ENCODE assay signal across 8 cellular contexts in genomic region chr3:129233538-129233937, GRCh38. TPM values are rescaled to one million over a fixed set of nuclear protein-coding genes. Genes with fewer than 3 reads are reported as not detected.
DNase-seq lines count a peak whose midpoint lies in the region; ATAC-seq and TF ChIP-seq lines count a peak whose summit lies in the region.

No MANE protein-coding gene starts in this region.

- no TSS peak for BruUV-seq in PC-3 (replicated peaks; lab: Mats Ljungman, UMichigan)

- H3K4me1 ChIP-seq in gastrocnemius medialis (peaks cover 8 to 13% of the 10 kb centered on the region in 2 donors), PC-3 (ENCODE audit: insufficient read depth, low read length) (peaks cover 34% of the 10 kb centered on the region)

- no peak overlapping the region for H3K4me3 ChIP-seq in gastrocnemius medialis
- H3K4me3 ChIP-seq in PC-3 (ENCODE audit: low read length): no peak overlapping the region

- H3K9me2 ChIP-seq in PC-3 (replicated peaks; ENCODE audit: low read length): no peaks in the 10 kb centered on the region

- in situ Hi-C loops in gastrocnemius medialis (cut with MboI; ENCODE audit: low sequenced_read_pairs in 4 of 4): no loop called here

- POLR2A ChIA-PET in activated naive CD8-positive, alpha-beta T cell treated with anti-CD3 and anti-CD28 coated beads, Interleukin-2, amount 10 ng/mL, durations not matched to agents 7 days and 5 days (lab: Charles Lee): interaction anchor here (0.5 to 8.2 kb wide), 9 partner anchors 8 to 555 kb away, joined by 3 to 86 read pairs (median 5); partner anchors contain the start of gene CNBP
- POLR2A ChIA-PET in PC-3 (lab: Charles Lee; ENCODE audit: unreplicated experiment): no interaction called here

- H3K27ac Mint-ChIP-seq in activated naive CD8-positive, alpha-beta T cell treated with anti-CD3 and anti-CD28 coated beads, Interleukin-2, amount 10 ng/mL, durations not matched to agents 7 days and 5 days: peak overlapping the region; percentile 84
- no peak overlapping the region for H3K27ac Mint-ChIP-seq in activated naive CD8-positive, alpha-beta T cell treated with anti-CD3 and anti-CD28 coated beads for 36 hours
- H3K27ac Mint-ChIP-seq in activated T-helper 1 cell treated with anti-CD3 and anti-CD28 coated beads, Interleukin-12 subunit alpha, Interleukin-12 subunit beta, Interleukin-2, Interleukin-4 antibody, amounts not matched to agents 30 ng/mL and 10 ng/mL and 1 ng/mL, durations not matched to agents 14 hours and 24 hours and 36 hours: peak overlapping the region; percentile 82

- CTCF ChIA-PET in PC-3 (lab: Charles Lee): interaction anchor here (0.6 kb wide), 1 partner anchor 13 kb away, joined by 3 read pairs; no protein-coding TSS in a partner anchor

- H3K27ac ChIP-seq in gastrocnemius medialis (peak overlapping the region in 1 of 4 donors; percentile 26), PC-3 (ENCODE audit: low read length) (no peak overlapping the region)

- H4K20me1 ChIP-seq in PC-3 (ENCODE audit: low read length): no peaks in the 10 kb centered on the region

- H3K9me3 ChIP-seq in gastrocnemius medialis (no peaks in the 10 kb centered on the region), PC-3 (ENCODE audit: low read length) (no peaks in the 10 kb centered on the region)

- H3K36me3 Mint-ChIP-seq in activated naive CD8-positive, alpha-beta T cell treated with anti-CD3 and anti-CD28 coated beads, Interleukin-2, amount 10 ng/mL, durations not matched to agents 7 days and 5 days: peaks cover 4% of the 10 kb centered on the region
- H3K36me3 Mint-ChIP-seq in activated naive CD8-positive, alpha-beta T cell treated with anti-CD3 and anti-CD28 coated beads for 36 hours: no peaks in the 10 kb centered on the region
- peaks cover 3% of the 10 kb centered on the region for H3K36me3 Mint-ChIP-seq in activated T-helper 1 cell treated with anti-CD3 and anti-CD28 coated beads, Interleukin-12 subunit alpha, Interleukin-12 subunit beta, Interleukin-2, Interleukin-4 antibody, amounts not matched to agents 30 ng/mL and 10 ng/mL and 1 ng/mL, durations not matched to agents 14 hours and 24 hours and 36 hours (ENCODE audit: low read depth)

- ATAC-seq in activated naive CD8-positive, alpha-beta T cell treated with anti-CD3 and anti-CD28 coated beads, Interleukin-2, amount 10 ng/mL, durations not matched to agents 7 days and 5 days (ENCODE audit: low read depth): peak; percentile 40
- peak; percentile 93 for ATAC-seq in HG03175 (IDR thresholded peaks at IDR 0.05; ENCODE audit: unreplicated experiment)
- no peak for ATAC-seq in gastrocnemius medialis
- ATAC-seq in PC-3: no peak

- TF ChIP-seq CTCF in gastrocnemius medialis (IDR thresholded peaks at IDR 0.05 in 4 of 5, conservative IDR thresholded peaks at IDR 0.05 in 1 of 5) (no peak), PC-3 (conservative IDR thresholded peaks at IDR 0.05; ENCODE audit: low read depth, low read length) (no peak)

- peaks cover 48% of the 10 kb centered on the region for H3K4me1 Mint-ChIP-seq in activated naive CD8-positive, alpha-beta T cell treated with anti-CD3 and anti-CD28 coated beads, Interleukin-2, amount 10 ng/mL, durations not matched to agents 7 days and 5 days
- H3K4me1 Mint-ChIP-seq in activated naive CD8-positive, alpha-beta T cell treated with anti-CD3 and anti-CD28 coated beads for 36 hours: peaks cover 20% of the 10 kb centered on the region
- peaks cover 64% of the 10 kb centered on the region for H3K4me1 Mint-ChIP-seq in activated T-helper 1 cell treated with anti-CD3 and anti-CD28 coated beads, Interleukin-12 subunit alpha, Interleukin-12 subunit beta, Interleukin-2, Interleukin-4 antibody, amounts not matched to agents 30 ng/mL and 10 ng/mL and 1 ng/mL, durations not matched to agents 14 hours and 24 hours and 36 hours (ENCODE audit: low read depth)

- H3K27me3 ChIP-seq in gastrocnemius medialis (no peaks in the 10 kb centered on the region), PC-3 (ENCODE audit: low read length) (no peaks in the 10 kb centered on the region)

- DNase-seq in activated naive CD8-positive, alpha-beta T cell treated with anti-CD3 and anti-CD28 coated beads, Interleukin-2, amount 10 ng/mL, durations not matched to agents 7 days and 5 days: no peak
- DNase-seq in activated naive CD8-positive, alpha-beta T cell treated with anti-CD3 and anti-CD28 coated beads for 36 hours: no peak
- no peak for DNase-seq in activated T-helper 1 cell treated with anti-CD3 and anti-CD28 coated beads, Interleukin-12 subunit alpha, Interleukin-12 subunit beta, Interleukin-2, Interleukin-4 antibody, amounts not matched to agents 30 ng/mL and 10 ng/mL and 1 ng/mL, durations not matched to agents 14 hours and 24 hours and 36 hours (ENCODE audit: low spot score)
- peak; percentile 18 to 56 for DNase-seq in gastrocnemius medialis
- no peak for DNase-seq in PC-3
- no peak for DNase-seq in DMS 273 (lab: John Stamatoyannopoulos, UW; ENCODE audit: unreplicated experiment)
- DNase-seq in AG08395 (ENCODE audit: low spot score): no peak

- no peaks in the 10 kb centered on the region for H3K79me2 ChIP-seq in PC-3 (ENCODE audit: low read length)

- no peaks in the 10 kb centered on the region for H3K27me3 Mint-ChIP-seq in activated naive CD8-positive, alpha-beta T cell treated with anti-CD3 and anti-CD28 coated beads, Interleukin-2, amount 10 ng/mL, durations not matched to agents 7 days and 5 days
- H3K27me3 Mint-ChIP-seq in activated naive CD8-positive, alpha-beta T cell treated with anti-CD3 and anti-CD28 coated beads for 36 hours: no peaks in the 10 kb centered on the region
- H3K27me3 Mint-ChIP-seq in activated T-helper 1 cell treated with anti-CD3 and anti-CD28 coated beads, Interleukin-12 subunit alpha, Interleukin-12 subunit beta, Interleukin-2, Interleukin-4 antibody, amounts not matched to agents 30 ng/mL and 10 ng/mL and 1 ng/mL, durations not matched to agents 14 hours and 24 hours and 36 hours (ENCODE audit: insufficient read depth): no peaks in the 10 kb centered on the region

- no peaks in the 10 kb centered on the region for H3F3A ChIP-seq in PC-3 (ENCODE audit: low read length, unreplicated experiment)

- intact Hi-C loops in activated T-helper 1 cell treated with anti-CD3 and anti-CD28 coated beads, Interleukin-12 subunit alpha, Interleukin-12 subunit beta, Interleukin-2, Interleukin-4 antibody, amounts not matched to agents 30 ng/mL and 10 ng/mL and 1 ng/mL, durations not matched to agents 14 hours and 24 hours and 36 hours (cut with micrococcal nuclease): no loop called here
- intact Hi-C loops in gastrocnemius medialis (cut with DNase I; ENCODE audit: low total_unique reads): no loop called here
- intact Hi-C loops in PC-3 (cut with micrococcal nuclease): loop anchor here (5.0 kb wide), 1 partner anchor 36 kb away; no protein-coding TSS in a partner anchor

- TF ChIP-seq POLR2A in gastrocnemius medialis (IDR thresholded peaks at IDR 0.05): no peak

- no peak overlapping the region for H2AFZ ChIP-seq in PC-3 (ENCODE audit: low read length)

- H3K36me3 ChIP-seq in gastrocnemius medialis (no peaks in the 10 kb centered on the region), PC-3 (ENCODE audit: low read depth, low read length) (no peaks in the 10 kb centered on the region)

- no peak overlapping the region for H3K9ac ChIP-seq in PC-3 (ENCODE audit: low read length)

- no peak overlapping the region for H3K4me2 ChIP-seq in PC-3 (ENCODE audit: low read length)

- no peaks in the 10 kb centered on the region for H3K9me3 Mint-ChIP-seq in activated naive CD8-positive, alpha-beta T cell treated with anti-CD3 and anti-CD28 coated beads, Interleukin-2, amount 10 ng/mL, durations not matched to agents 7 days and 5 days
- H3K9me3 Mint-ChIP-seq in activated naive CD8-positive, alpha-beta T cell treated with anti-CD3 and anti-CD28 coated beads for 36 hours: no peaks in the 10 kb centered on the region
- H3K9me3 Mint-ChIP-seq in activated T-helper 1 cell treated with anti-CD3 and anti-CD28 coated beads, Interleukin-12 subunit alpha, Interleukin-12 subunit beta, Interleukin-2, Interleukin-4 antibody, amounts not matched to agents 30 ng/mL and 10 ng/mL and 1 ng/mL, durations not matched to agents 14 hours and 24 hours and 36 hours: no peaks in the 10 kb centered on the region

- peak overlapping the region; percentile 66 for H3K4me3 Mint-ChIP-seq in activated naive CD8-positive, alpha-beta T cell treated with anti-CD3 and anti-CD28 coated beads, Interleukin-2, amount 10 ng/mL, durations not matched to agents 7 days and 5 days
- no peak overlapping the region for H3K4me3 Mint-ChIP-seq in activated naive CD8-positive, alpha-beta T cell treated with anti-CD3 and anti-CD28 coated beads for 36 hours
- H3K4me3 Mint-ChIP-seq in activated T-helper 1 cell treated with anti-CD3 and anti-CD28 coated beads, Interleukin-12 subunit alpha, Interleukin-12 subunit beta, Interleukin-2, Interleukin-4 antibody, amounts not matched to agents 30 ng/mL and 10 ng/mL and 1 ng/mL, durations not matched to agents 14 hours and 24 hours and 36 hours: peak overlapping the region; percentile 46

RNA-seq across cellular contexts. Expression of gene COPG1, which starts 15.9 kb away (rescaled TPM):
- 100 to 1,000 TPM; 131 to 138 TPM for total RNA-seq in activated naive CD8-positive, alpha-beta T cell treated with anti-CD3 and anti-CD28 coated beads, Interleukin-2, amount 10 ng/mL, durations not matched to agents 7 days and 5 days
- 100 to 1,000 TPM; 128 to 132 TPM for total RNA-seq in activated naive CD8-positive, alpha-beta T cell treated with anti-CD3 and anti-CD28 coated beads for 36 hours
- 157 and 160 TPM in 2 replicates for total RNA-seq in activated T-helper 1 cell treated with anti-CD3 and anti-CD28 coated beads, Interleukin-12 subunit alpha, Interleukin-12 subunit beta, Interleukin-2, Interleukin-4 antibody, amounts not matched to agents 30 ng/mL and 10 ng/mL and 1 ng/mL, durations not matched to agents 14 hours and 24 hours and 36 hours
- 100 to 1,000 TPM in 1 of 4 donors, 10 to 100 TPM in 3; 59.7 to 101 (median 79.8) TPM for total RNA-seq in gastrocnemius medialis
- total RNA-seq in PC-3 (2014; rRNA removed): 124 and 152 TPM in 2 replicates

RNA-seq across cellular contexts. Expression of gene HMCES, which starts 45.1 kb away (rescaled TPM):
- total RNA-seq in activated naive CD8-positive, alpha-beta T cell treated with anti-CD3 and anti-CD28 coated beads, Interleukin-2, amount 10 ng/mL, durations not matched to agents 7 days and 5 days: 10 to 100 TPM; 59.7 to 60.8 TPM
- total RNA-seq in activated naive CD8-positive, alpha-beta T cell treated with anti-CD3 and anti-CD28 coated beads for 36 hours: 10 to 100 TPM; 83.6 to 83.7 TPM
- 59.4 and 61.6 TPM in 2 replicates for total RNA-seq in activated T-helper 1 cell treated with anti-CD3 and anti-CD28 coated beads, Interleukin-12 subunit alpha, Interleukin-12 subunit beta, Interleukin-2, Interleukin-4 antibody, amounts not matched to agents 30 ng/mL and 10 ng/mL and 1 ng/mL, durations not matched to agents 14 hours and 24 hours and 36 hours
- 10 to 100 TPM; 24.7 to 35.2 (median 29.5) TPM for total RNA-seq in gastrocnemius medialis
- total RNA-seq in PC-3 (2014; rRNA removed): 28.8 and 34.3 TPM in 2 replicates

RNA-seq across cellular contexts. Expression of gene CNBP, which starts 49.8 kb away (rescaled TPM):
- total RNA-seq in activated naive CD8-positive, alpha-beta T cell treated with anti-CD3 and anti-CD28 coated beads, Interleukin-2, amount 10 ng/mL, durations not matched to agents 7 days and 5 days: 100 to 1,000 TPM; 309 to 312 TPM
- total RNA-seq in activated naive CD8-positive, alpha-beta T cell treated with anti-CD3 and anti-CD28 coated beads for 36 hours: 100 to 1,000 TPM; 483 to 487 TPM
- 408 and 425 TPM in 2 replicates for total RNA-seq in activated T-helper 1 cell treated with anti-CD3 and anti-CD28 coated beads, Interleukin-12 subunit alpha, Interleukin-12 subunit beta, Interleukin-2, Interleukin-4 antibody, amounts not matched to agents 30 ng/mL and 10 ng/mL and 1 ng/mL, durations not matched to agents 14 hours and 24 hours and 36 hours
- total RNA-seq in gastrocnemius medialis (1,000 to 10,000 TPM in 2 of 4 donors, 100 to 1,000 TPM in 2; 784 to 1,263 (median 979) TPM), PC-3 (2014; rRNA removed) (220 and 267 TPM in 2 replicates)

Comparison
In these comparisons a context has a peak if more than half of its experiments do, and no peak if none do; other contexts are left out.
1. ATAC-seq: peak in activated naive CD8-positive, alpha-beta T cell treated with anti-CD3 and anti-CD28 coated beads, Interleukin-2, amount 10 ng/mL, durations not matched to agents 7 days and 5 days (single experiment) and HG03175 (single experiment); none in gastrocnemius medialis (0 of 2) and PC-3 (single experiment).
2. DNase-seq: peak in gastrocnemius medialis (2 of 2); none in activated naive CD8-positive, alpha-beta T cell treated with anti-CD3 and anti-CD28 coated beads, Interleukin-2, amount 10 ng/mL, durations not matched to agents 7 days and 5 days (single experiment), activated naive CD8-positive, alpha-beta T cell treated with anti-CD3 and anti-CD28 coated beads for 36 hours (single experiment), activated T-helper 1 cell treated with anti-CD3 and anti-CD28 coated beads, Interleukin-12 subunit alpha, Interleukin-12 subunit beta, Interleukin-2, Interleukin-4 antibody, amounts not matched to agents 30 ng/mL and 10 ng/mL and 1 ng/mL, durations not matched to agents 14 hours and 24 hours and 36 hours (single experiment), PC-3 (single experiment), DMS 273 (single experiment) and AG08395 (single experiment).